In the genomic region with DNA sequence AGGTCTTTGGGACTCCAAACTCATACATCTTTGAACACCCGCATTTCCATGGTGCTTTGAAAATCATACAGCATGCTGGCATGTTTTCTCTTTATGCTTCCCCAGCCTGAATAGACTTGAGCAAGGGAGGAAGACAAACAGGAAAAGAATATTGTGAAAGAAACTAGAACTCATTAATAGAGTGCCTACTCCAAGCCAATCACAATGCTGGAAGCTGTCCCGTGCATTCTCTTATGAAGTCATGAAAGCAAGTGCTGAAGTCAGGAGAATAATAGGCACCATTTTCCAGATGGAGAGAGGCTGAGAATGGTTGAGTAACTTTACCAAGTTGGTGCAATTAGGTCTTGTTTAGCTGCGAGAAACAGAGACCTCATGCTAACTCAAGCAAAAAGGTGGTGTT, we compare ENCODE assay signal across 29 cellular contexts.
"Had no signal": no experiment of that assay in that cellular context is flagged by ENCODE, and none has a peak within 500 bp of the region (broad histone marks: within the 10 kb centered on the region; RNA-seq: fewer than 3 reads in every experiment).

No MANE protein-coding gene starts in this region.

- H3K36me3 ChIP-seq: left ventricle myocardium inferior, neutrophil, ovary, prostate gland, stomach, thyroid gland, transverse colon, upper lobe of left lung had no signal

- H3K9me3 ChIP-seq: mucosa of descending colon, neutrophil, ovary, prostate gland, testis, thyroid gland, transverse colon, upper lobe of left lung had no signal

- H3K4me3 ChIP-seq: left ventricle myocardium inferior, mucosa of descending colon, ovary, prostate gland, skin epidermis, stomach, testis, thyroid gland, transverse colon, upper lobe of left lung had no signal

- FAIRE-seq: keratinocyte had no signal

- H3K27me3 ChIP-seq: neutrophil, ovary, stomach, testis, thyroid gland, transverse colon, upper lobe of left lung had no signal

- DNase-seq: head of caudate nucleus; hippocampal formation; kidney glomerular epithelial cell; left colon; left ventricle myocardium inferior; midbrain; mucosa of descending colon; naive thymus-derived CD4-positive, alpha-beta T cell; occipital lobe; ovary; posterior cingulate gyrus; retina; right cardiac atrium; stimulated activated CD4-positive, alpha-beta T cell treated with anti-CD3 and anti-CD28 coated beads, Interleukin-12 subunit alpha, Interleukin-12 subunit beta, amount 100 ng/mL, for 4 hours; stimulated activated CD4-positive, alpha-beta T cell treated with anti-CD3 and anti-CD28 coated beads, Interleukin-15, amount 100 ng/mL, for 24 hours; stimulated activated CD4-positive, alpha-beta T cell treated with anti-CD3 and anti-CD28 coated beads, Interleukin-2, amount 100 ng/mL, for 24 hours; stimulated activated CD4-positive, alpha-beta T cell treated with anti-CD3 and anti-CD28 coated beads, Interleukin-4, amount 100 ng/mL, for 1 hour; stimulated activated naive B cell treated with anti-CD40 and anti-IgM and Interleukin-4, amounts not matched to agents 10 μg/mL and 1 μg/mL and 100 μg/mL, for 72 hours; stimulated activated naive CD8-positive, alpha-beta T cell treated with anti-CD3 and anti-CD28 coated beads, Interleukin-15, Interleukin-2, amounts not matched to agents 100 U/mL and 50 U/mL, for 24 hours; stomach; testis; thyroid gland; transverse colon had no signal

- H3K27ac ChIP-seq: left ventricle myocardium inferior, neutrophil, ovary, prostate gland, skin epidermis, stomach, testis, thyroid gland, transverse colon had no signal

- ATAC-seq: left colon; mucosa of descending colon; naive thymus-derived CD4-positive, alpha-beta T cell; right cardiac atrium; sciatic nerve; stimulated activated naive B cell treated with anti-CD40 and anti-IgM and Interleukin-4, amounts not matched to agents 10 μg/mL and 1 μg/mL and 100 μg/mL, for 72 hours; stimulated activated naive CD8-positive, alpha-beta T cell treated with anti-CD3 and anti-CD28 coated beads, Interleukin-15, Interleukin-2, amounts not matched to agents 100 U/mL and 50 U/mL, for 24 hours had no signal

- H3K4me1 ChIP-seq: left ventricle myocardium inferior, prostate gland, stomach, testis, thyroid gland, transverse colon had no signal
